ENCODE assay signal across 15 cellular contexts in the genomic region with DNA sequence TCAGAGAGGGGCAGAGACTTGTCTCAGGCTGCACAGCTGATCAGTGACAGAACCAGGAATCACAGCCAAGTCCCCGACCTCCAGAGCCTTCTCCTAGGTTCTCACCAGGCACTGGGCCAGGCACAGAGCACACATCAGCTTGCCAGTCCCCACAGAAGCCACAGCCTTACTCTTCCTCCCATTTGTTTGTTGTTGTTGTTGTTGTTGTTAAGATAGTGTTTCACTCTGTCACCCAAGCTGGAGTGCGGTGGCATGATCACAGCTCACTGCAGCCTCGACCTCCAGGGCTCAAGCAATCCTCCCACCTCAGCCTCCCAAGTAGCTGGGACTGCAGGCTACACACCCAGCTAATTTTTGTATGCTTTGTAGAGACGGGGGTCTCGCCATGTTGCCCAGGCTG. TPM values are rescaled to one million over a fixed set of nuclear protein-coding genes. Genes with fewer than 3 reads are reported as not detected.
DNase-seq lines count a peak whose midpoint lies in the region; ATAC-seq, FAIRE-seq and TF ChIP-seq lines count a peak whose summit lies in the region.
"Had no signal": no experiment of that assay in that cellular context is flagged by ENCODE, and none has a peak within 500 bp of the region (broad histone marks: within the 10 kb centered on the region; RNA-seq: fewer than 3 reads in every experiment).

No MANE protein-coding gene starts in this region.

- no peaks in the 10 kb centered on the region for H4K20me1 ChIP-seq in SU-DHL-6 (ENCODE audit: low read depth, low read length)

- no peaks in the 10 kb centered on the region for H3K9me2 ChIP-seq in SU-DHL-6 (replicated peaks; ENCODE audit: insufficient read depth, low read length)

- no peak for FAIRE-seq in pancreas (lab: Jason Lieb, UNC)

- H3K27ac ChIP-seq in SU-DHL-6 (ENCODE audit: low read depth, low read length) (peak overlapping the region; percentile 99), pancreas (no peak overlapping the region)

- peaks cover 2% of the 10 kb centered on the region for H3K9me3 Mint-ChIP-seq in activated CD4-positive, alpha-beta T cell treated with anti-CD3 and anti-CD28 coated beads, Interleukin-2, amount 10 ng/mL, durations not matched to agents 24 days and 14 days
- no peaks in the 10 kb centered on the region for H3K9me3 Mint-ChIP-seq in central memory CD8-positive, alpha-beta T cell
- H3K9me3 Mint-ChIP-seq in stimulated activated effector memory CD8-positive, alpha-beta T cell treated with anti-CD3 and anti-CD28 coated beads, Interleukin-12 subunit alpha, Interleukin-12 subunit beta, amount 100 ng/mL, for 72 hours, result no peaks in the 10 kb centered on the region

- H3K9ac ChIP-seq in SU-DHL-6 (ENCODE audit: low read length), result peak overlapping the region; percentile 55

- peak; percentile 78 for DNase-seq in activated CD4-positive, alpha-beta T cell treated with anti-CD3 and anti-CD28 coated beads, Interleukin-2, amount 10 ng/mL, durations not matched to agents 24 days and 14 days
- DNase-seq in activated CD4-positive, alpha-beta T cell treated with anti-CD3 and anti-CD28 coated beads, Interleukin-2, amount 50 U/mL, for 1 hour, result no peak
- no peak for DNase-seq in central memory CD8-positive, alpha-beta T cell (ENCODE audit: low spot score in 2 of 2)
- no peak for DNase-seq in stimulated activated effector memory CD8-positive, alpha-beta T cell treated with anti-CD3 and anti-CD28 coated beads, Interleukin-12 subunit alpha, Interleukin-12 subunit beta, amount 100 ng/mL, for 72 hours (ENCODE audit: low spot score in 2 of 2)
- DNase-seq in superior temporal gyrus (ENCODE audit: extremely low spot score) (no peak), MV-4-11 (lab: John Stamatoyannopoulos, UW) (no peak), pancreas (no peak)
- DNase-seq: adrenal gland, Calu3, cerebellar nuclear complex, HCEC 1CT, heart left ventricle, PC-3, retina had no signal

- peaks cover 49% of the 10 kb centered on the region for H3F3A ChIP-seq in SU-DHL-6 (ENCODE audit: insufficient read depth)

- H3K36me3 Mint-ChIP-seq in activated CD4-positive, alpha-beta T cell treated with anti-CD3 and anti-CD28 coated beads, Interleukin-2, amount 10 ng/mL, durations not matched to agents 24 days and 14 days (ENCODE audit: low read depth), result peaks cover 4% of the 10 kb centered on the region
- H3K36me3 Mint-ChIP-seq in central memory CD8-positive, alpha-beta T cell (ENCODE audit: insufficient read depth), result peaks cover 37% of the 10 kb centered on the region
- H3K36me3 Mint-ChIP-seq in stimulated activated effector memory CD8-positive, alpha-beta T cell treated with anti-CD3 and anti-CD28 coated beads, Interleukin-12 subunit alpha, Interleukin-12 subunit beta, amount 100 ng/mL, for 72 hours, result peaks cover 21% of the 10 kb centered on the region

- H3K4me1 ChIP-seq in pancreas, result peaks cover 0 to 3% (median 0%) of the 10 kb centered on the region in 3 donors

- H3K79me2 ChIP-seq in SU-DHL-6 (ENCODE audit: insufficient read depth, low read length), result no peaks in the 10 kb centered on the region

- TF ChIP-seq CTCF in SU-DHL-6 (IDR thresholded peaks at IDR 0.05; ENCODE audit: insufficient read depth, low read length, poor library complexity, severe bottlenecking) (no peak), pancreas (IDR thresholded peaks at IDR 0.05) (no peak)

- 58 to 68% methylated on average over 5 of the region's 5 CpGs for WGBS in pancreas, 2 donors

- H3K36me3 ChIP-seq in SU-DHL-6 (ENCODE audit: low read length) (no peaks in the 10 kb centered on the region), pancreas (no peaks in the 10 kb centered on the region)
- H3K36me3 ChIP-seq: adrenal gland, heart left ventricle had no signal

- no peak overlapping the region for H2AFZ ChIP-seq in SU-DHL-6 (ENCODE audit: low read depth, low read length, severe bottlenecking)

- ATAC-seq in central memory CD8-positive, alpha-beta T cell (replicated peaks; ENCODE audit: extremely low read depth, poor library complexity, severe bottlenecking), result no peak
- ATAC-seq in stimulated activated effector memory CD8-positive, alpha-beta T cell treated with anti-CD3 and anti-CD28 coated beads, Interleukin-12 subunit alpha, Interleukin-12 subunit beta, amount 100 ng/mL, for 72 hours, result no peak
- no peak for ATAC-seq in pancreas
- ATAC-seq: PC-3 had no signal

- peak overlapping the region; percentile 61 for H3K4me2 ChIP-seq in SU-DHL-6 (ENCODE audit: low read depth, low read length, poor library complexity, severe bottlenecking)

- H3K4me3 ChIP-seq in SU-DHL-6 (ENCODE audit: insufficient read depth, low read length, poor library complexity, severe bottlenecking), result peak overlapping the region; percentile 35
- no peak overlapping the region for H3K4me3 ChIP-seq in pancreas
- H3K4me3 ChIP-seq: adrenal gland had no signal

- no peaks in the 10 kb centered on the region for H3K27me3 Mint-ChIP-seq in activated CD4-positive, alpha-beta T cell treated with anti-CD3 and anti-CD28 coated beads, Interleukin-2, amount 10 ng/mL, durations not matched to agents 24 days and 14 days
- H3K27me3 Mint-ChIP-seq in central memory CD8-positive, alpha-beta T cell, result no peaks in the 10 kb centered on the region

- intact Hi-C loops in activated CD4-positive, alpha-beta T cell treated with anti-CD3 and anti-CD28 coated beads, Interleukin-2, amount 10 ng/mL, durations not matched to agents 24 days and 14 days (cut with micrococcal nuclease), result loop anchor here (1.0 to 5.0 kb wide), 5 partner anchors 18 to 92 kb away; a partner anchor contains a TSS
- intact Hi-C loops in pancreas (cut with DNase I), result no loop called here

- H3K27ac Mint-ChIP-seq in activated CD4-positive, alpha-beta T cell treated with anti-CD3 and anti-CD28 coated beads, Interleukin-2, amount 10 ng/mL, durations not matched to agents 24 days and 14 days, result peak overlapping the region; percentile 98
- peak overlapping the region; percentile 97 for H3K27ac Mint-ChIP-seq in central memory CD8-positive, alpha-beta T cell (ENCODE audit: low read depth)
- H3K27ac Mint-ChIP-seq in stimulated activated effector memory CD8-positive, alpha-beta T cell treated with anti-CD3 and anti-CD28 coated beads, Interleukin-12 subunit alpha, Interleukin-12 subunit beta, amount 100 ng/mL, for 72 hours, result peak overlapping the region; percentile 97

- H3K27me3 ChIP-seq in SU-DHL-6 (ENCODE audit: low read length), result no peaks in the 10 kb centered on the region
- H3K27me3 ChIP-seq in pancreas, result no peaks in the 10 kb centered on the region
- H3K27me3 ChIP-seq: adrenal gland, heart left ventricle had no signal

- peaks cover 84% of the 10 kb centered on the region for H3K4me1 Mint-ChIP-seq in activated CD4-positive, alpha-beta T cell treated with anti-CD3 and anti-CD28 coated beads, Interleukin-2, amount 10 ng/mL, durations not matched to agents 24 days and 14 days
- peaks cover 72% of the 10 kb centered on the region for H3K4me1 Mint-ChIP-seq in central memory CD8-positive, alpha-beta T cell
- H3K4me1 Mint-ChIP-seq in stimulated activated effector memory CD8-positive, alpha-beta T cell treated with anti-CD3 and anti-CD28 coated beads, Interleukin-12 subunit alpha, Interleukin-12 subunit beta, amount 100 ng/mL, for 72 hours, result peaks cover 82% of the 10 kb centered on the region

- H3K4me3 Mint-ChIP-seq in activated CD4-positive, alpha-beta T cell treated with anti-CD3 and anti-CD28 coated beads, Interleukin-2, amount 10 ng/mL, durations not matched to agents 24 days and 14 days, result peak overlapping the region; percentile 74
- peak overlapping the region; percentile 52 for H3K4me3 Mint-ChIP-seq in central memory CD8-positive, alpha-beta T cell
- peak overlapping the region; percentile 71 for H3K4me3 Mint-ChIP-seq in stimulated activated effector memory CD8-positive, alpha-beta T cell treated with anti-CD3 and anti-CD28 coated beads, Interleukin-12 subunit alpha, Interleukin-12 subunit beta, amount 100 ng/mL, for 72 hours

- no peaks in the 10 kb centered on the region for H3K9me3 ChIP-seq in SU-DHL-6 (ENCODE audit: insufficient read depth, low read length)
- H3K9me3 ChIP-seq in pancreas, result no peaks in the 10 kb centered on the region
- H3K9me3 ChIP-seq: adrenal gland, heart left ventricle had no signal

RNA-seq across cellular contexts. Expression of a gene that starts 41.4 kb away (rescaled TPM):
- 9.6 and 11.1 TPM in 2 replicates for total RNA-seq in activated CD4-positive, alpha-beta T cell treated with anti-CD3 and anti-CD28 coated beads, Interleukin-2, amount 10 ng/mL, durations not matched to agents 24 days and 14 days
- 1 to 10 TPM; 3.0 to 6.2 (median 3.8) TPM for total RNA-seq in pancreas
- polyA plus RNA-seq in pancreas, result 1 to 10 TPM; 6.4 to 6.8 TPM

RNA-seq across cellular contexts. Expression of a gene that starts 42.3 kb away (rescaled TPM):
- total RNA-seq in activated CD4-positive, alpha-beta T cell treated with anti-CD3 and anti-CD28 coated beads, Interleukin-2, amount 10 ng/mL, durations not matched to agents 24 days and 14 days, result 12.2 and 14.0 TPM in 2 replicates
- 100 to 1,000 TPM in 1 of 6 donors, 10 to 100 TPM in 3, 1 to 10 TPM in 2; 6.8 to 134 (median 12.6) TPM for total RNA-seq in pancreas
- polyA plus RNA-seq in pancreas, result 10 to 100 TPM; 73.6 to 82.8 TPM

RNA-seq across cellular contexts. Expression of a gene that starts 45.0 kb away (rescaled TPM):
- total RNA-seq in activated CD4-positive, alpha-beta T cell treated with anti-CD3 and anti-CD28 coated beads, Interleukin-2, amount 10 ng/mL, durations not matched to agents 24 days and 14 days, result 56.1 and 64.4 TPM in 2 replicates
- 10 to 100 TPM; 47.7 to 85.4 (median 69.1) TPM for total RNA-seq in pancreas
- polyA plus RNA-seq in pancreas, result 10 to 100 TPM; 25.4 to 56.5 TPM
